Comparison of ENCODE assay signal across 7 cellular contexts in the genomic region with DNA sequence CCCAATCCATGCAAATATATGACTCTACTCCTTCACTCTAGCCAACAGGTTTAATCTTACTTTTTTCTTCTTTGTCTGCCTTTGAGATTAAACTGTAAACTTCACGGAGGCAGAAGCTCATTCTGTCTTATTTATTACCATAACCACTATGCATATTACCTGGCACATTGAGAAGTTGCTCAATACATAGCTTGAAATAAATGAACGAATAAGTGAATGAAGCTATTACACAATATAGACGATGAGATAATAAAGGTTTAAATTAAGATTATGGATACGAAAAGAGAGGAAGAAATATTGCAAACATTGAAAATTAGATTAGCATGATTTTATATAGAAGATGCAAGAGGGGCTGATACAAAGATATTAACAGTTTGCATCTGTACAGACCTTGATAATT.
"Had no signal": no experiment of that assay in that cellular context is flagged by ENCODE, and none has a peak within 500 bp of the region (broad histone marks: within the 10 kb centered on the region; RNA-seq: fewer than 3 reads in every experiment).

No MANE protein-coding gene starts in this region.

- FAIRE-seq: HTR-8/SVneo had no signal

- H3K4me2 ChIP-seq: KMS-11 had no signal

- H3K27me3 Mint-ChIP-seq: IgD-negative memory B cell had no signal

- H3K27ac ChIP-seq: HL-60, KMS-11 had no signal

- H3K4me3 Mint-ChIP-seq: IgD-negative memory B cell had no signal

- H3K27ac Mint-ChIP-seq: IgD-negative memory B cell had no signal

- H3K9ac ChIP-seq: KMS-11 had no signal

- DNase-seq: Karpas-422, KBM-7, KG1 had no signal
